19 cellular contexts compared by ENCODE assay signal in the genomic region with DNA sequence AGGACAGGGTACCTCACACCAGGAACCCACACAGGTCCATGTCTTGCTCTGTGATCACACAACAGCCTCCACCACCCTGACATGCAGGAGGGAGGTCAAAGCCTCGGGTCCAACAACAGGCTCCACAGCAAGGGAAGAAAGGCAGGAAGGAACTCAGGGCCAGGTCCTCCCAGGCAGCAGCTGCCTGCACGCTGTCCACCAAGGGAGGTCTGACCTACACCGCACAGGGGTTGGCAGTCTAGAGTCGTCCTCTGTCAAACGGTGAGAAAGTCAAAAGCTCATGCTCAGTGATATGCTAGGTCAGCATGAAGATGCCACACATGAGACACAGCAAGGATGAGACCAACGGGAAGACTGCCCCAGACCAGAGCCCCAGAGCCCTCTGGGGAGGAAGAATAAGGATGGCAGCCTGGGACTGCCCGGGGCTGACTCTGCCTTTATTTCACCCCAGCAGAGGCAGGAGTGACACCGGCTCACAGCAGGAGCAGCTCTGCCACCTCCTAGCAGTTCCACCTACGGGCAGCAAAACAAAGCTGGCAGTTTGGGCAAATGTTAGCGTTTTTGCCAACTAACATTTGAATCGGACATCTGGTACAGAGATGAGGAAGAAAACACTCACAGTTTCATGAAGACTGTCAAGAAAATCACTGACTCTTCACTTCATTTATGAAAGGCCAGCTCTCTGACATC. TPM values are rescaled to one million over a fixed set of nuclear protein-coding genes. Genes with fewer than 3 reads are reported as not detected.
DNase-seq lines count a peak whose midpoint lies in the region; ATAC-seq, FAIRE-seq and TF ChIP-seq lines count a peak whose summit lies in the region.
"Had no signal": no experiment of that assay in that cellular context is flagged by ENCODE, and none has a peak within 500 bp of the region (broad histone marks: within the 10 kb centered on the region; RNA-seq: fewer than 3 reads in every experiment).

No MANE protein-coding gene starts in this region.

- in situ Hi-C loops in Panc1 (cut with HindIII; ENCODE audit: low pct_unique_long_range_greater_than_20kb, low sequenced_read_pairs) = no loop called here

- no peak for ATAC-seq in left ventricle myocardium superior
- peak; percentile 57; the same call in 1 of the 2 replicates for ATAC-seq in Panc1

- no peak for TF ChIP-seq CTCF in right atrium auricular region (IDR thresholded peaks at IDR 0.05)
- no peak for TF ChIP-seq CTCF in Panc1 (IDR thresholded peaks at IDR 0.05)
- no peak for TF ChIP-seq CTCF in kidney (IDR thresholded peaks at IDR 0.05; ENCODE audit: borderline replicate concordance, extremely low read depth, insufficient read depth)
- TF ChIP-seq CTCF in thyroid gland (IDR thresholded peaks at IDR 0.05) = no peak
- no peak for TF ChIP-seq CTCF in uterus (IDR thresholded peaks at IDR 0.05)
- TF ChIP-seq CTCF in sigmoid colon (IDR thresholded peaks at IDR 0.05) = no peak

- no TSS peak for BruUV-seq in Panc1 (replicated peaks; lab: Mats Ljungman, UMichigan)

- H3K36me3 ChIP-seq in right atrium auricular region = peaks cover 30% of the 10 kb centered on the region
- H3K36me3 ChIP-seq in Panc1 (ENCODE audit: control insufficient read depth, insufficient read depth, low read length) = no peaks in the 10 kb centered on the region
- peaks cover 8 to 11% of the 10 kb centered on the region in 2 donors for H3K36me3 ChIP-seq in kidney (ENCODE audit: control insufficient read depth in 1 of 2, insufficient read depth in 2 of 2, low read length in 2 of 2)
- H3K36me3 ChIP-seq in thyroid gland = no peaks in the 10 kb centered on the region
- no peaks in the 10 kb centered on the region for H3K36me3 ChIP-seq in uterus
- H3K36me3 ChIP-seq in sigmoid colon = peaks cover 0 to 37% (median 19%) of the 10 kb centered on the region in 4 donors

- no peak overlapping the region for H3K9ac ChIP-seq in kidney (ENCODE audit: low read length in 2 of 2)

- H3K4me1 ChIP-seq in right atrium auricular region (no peaks in the 10 kb centered on the region), Panc1 (ENCODE audit: control insufficient read depth, insufficient read depth, low read length) (peaks cover 3% of the 10 kb centered on the region; the same call in 1 of the 2 replicates), kidney (ENCODE audit: control insufficient read depth in 1 of 2, insufficient read depth in 1 of 2, low read depth in 1 of 2, low read length in 2 of 2) (peaks cover 0 to 3% of the 10 kb centered on the region in 2 donors), thyroid gland (peaks cover 59 to 69% of the 10 kb centered on the region in 2 donors), uterus (no peaks in the 10 kb centered on the region), sigmoid colon (no peaks in the 10 kb centered on the region)

- DNase-seq in left ventricle myocardium superior (peak; percentile 9), right atrium auricular region (ENCODE audit: low spot score) (no peak), Panc1 (ENCODE audit: low read depth, low spot score) (no peak), kidney (peak; percentile 43), thyroid gland (no peak), uterus (no peak), HUDEP-2 (lab: John Stamatoyannopoulos, UW; ENCODE audit: unreplicated experiment in 76 of 76) (no peak), sigmoid colon (no peak)
- DNase-seq: DMS79, H7, Karpas-422, NCI-H1048, NCI-H1436 treated with DMSO at 0.1 percent for 48 hours, NCI-H2029, NCI-H345, NCI-H526, PC-9 had no signal

- H3K27me3 ChIP-seq in right atrium auricular region (no peaks in the 10 kb centered on the region), Panc1 (ENCODE audit: control insufficient read depth, insufficient read depth, low read length) (no peaks in the 10 kb centered on the region), thyroid gland (no peaks in the 10 kb centered on the region), uterus (no peaks in the 10 kb centered on the region), sigmoid colon (no peaks in the 10 kb centered on the region)
- H3K27me3 ChIP-seq: BLaER1 treated with 17β-estradiol and CSF1 and Interleukin-3, amounts not matched to agents 10 nM and 100 nM had no signal

- H3K4me3 ChIP-seq in right atrium auricular region (no peak overlapping the region), Panc1 (ENCODE audit: low read depth in 2 of 2, low read length in 2 of 2) (no peak overlapping the region), kidney (ENCODE audit: low read length in 2 of 2) (no peak overlapping the region), thyroid gland (replicated peaks in 1 of 3) (no peak overlapping the region), uterus (no peak overlapping the region), sigmoid colon (no peak overlapping the region)
- H3K4me3 ChIP-seq: BLaER1 treated with 17β-estradiol and CSF1 and Interleukin-3, amounts not matched to agents 10 nM and 100 nM; PC-9 had no signal

- POLR2A ChIA-PET in Panc1 (lab: Charles Lee) = no interaction called here

- no peak for FAIRE-seq in kidney (lab: Jason Lieb, UNC)
- FAIRE-seq: D721Med had no signal

- no peak overlapping the region for H3K27ac ChIP-seq in right atrium auricular region
- no peak overlapping the region for H3K27ac ChIP-seq in Panc1 (ENCODE audit: low read length)
- H3K27ac ChIP-seq in kidney (ENCODE audit: low read depth in 2 of 2, low read length in 2 of 2) = no peak overlapping the region
- H3K27ac ChIP-seq in thyroid gland = peak overlapping the region; percentile 89 to 92 (median 89)
- H3K27ac ChIP-seq in uterus = no peak overlapping the region
- no peak overlapping the region for H3K27ac ChIP-seq in sigmoid colon
- H3K27ac ChIP-seq: PC-9 had no signal

- intact Hi-C loops in left ventricle myocardium superior (cut with micrococcal nuclease) (no loop called here), Panc1 (cut with micrococcal nuclease; ENCODE audit: unreplicated experiment) (no loop called here), kidney (cut with DNase I) (no loop called here), thyroid gland (cut with DNase I) (no loop called here), uterus (cut with DNase I; ENCODE audit: low total_unique reads) (no loop called here), sigmoid colon (cut with DNase I) (no loop called here)

- CTCF ChIA-PET in Panc1 (lab: Charles Lee) = no interaction called here

- no peak for TF ChIP-seq POLR2A in thyroid gland (IDR thresholded peaks at IDR 0.05)
- no peak for TF ChIP-seq POLR2A in uterus (IDR thresholded peaks at IDR 0.05)
- TF ChIP-seq POLR2A in sigmoid colon (IDR thresholded peaks at IDR 0.05) = no peak

- H3K9me3 ChIP-seq in right atrium auricular region (no peaks in the 10 kb centered on the region), Panc1 (ENCODE audit: control insufficient read depth, insufficient read depth, low read depth, low read length) (no peaks in the 10 kb centered on the region), kidney (ENCODE audit: control insufficient read depth in 1 of 2, low read length in 2 of 2) (no peaks in the 10 kb centered on the region), thyroid gland (no peaks in the 10 kb centered on the region), uterus (no peaks in the 10 kb centered on the region), sigmoid colon (no peaks in the 10 kb centered on the region)

- TF ChIP-seq EP300 in sigmoid colon (IDR thresholded peaks at IDR 0.05) = no peak

- 81 to 88% methylated on average over 10 to 11 of the region's 11 CpGs for WGBS in thyroid gland, 2 donors
- WGBS in sigmoid colon, 2 donors = 88 to 90% methylated on average over 11 of the region's 11 CpGs

RNA-seq across cellular contexts. Expression of a gene that starts 8.5 kb away (rescaled TPM):
- total RNA-seq in left ventricle myocardium superior (5.9 TPM), right atrium auricular region (1 to 10 TPM; 5.8 to 9.4 TPM), Panc1 (2021; ENCODE audit: unreplicated experiment) (13.1 TPM), kidney (13.4 TPM), thyroid gland (10 to 100 TPM; 23.1 to 34.9 (median 29.9) TPM), uterus (10 to 100 TPM in 2 of 4 donors, 1 to 10 TPM in 2; 2.1 to 24.8 (median 11.5) TPM), sigmoid colon (1 to 10 TPM; 6.2 to 8.2 (median 8.0) TPM)
- 14.5 TPM for polyA plus RNA-seq in Panc1 (2012; ENCODE audit: insufficient read length)
- polyA plus RNA-seq in kidney (ENCODE audit: insufficient read depth, low read depth, low replicate concordance) (6.1 TPM), sigmoid colon (10 to 100 TPM in 1 of 3 donors, 1 to 10 TPM in 2; 6.0 to 15.1 (median 7.4) TPM)

RNA-seq across cellular contexts. Expression of a gene that starts 34.8 kb away (rescaled TPM):
- total RNA-seq in left ventricle myocardium superior (5.5 TPM), right atrium auricular region (10 to 100 TPM in 1 of 2 donors, 1 to 10 TPM in 1; 5.7 to 10.1 TPM), Panc1 (2021; ENCODE audit: unreplicated experiment) (42.7 TPM), kidney (84.9 TPM), thyroid gland (10 to 100 TPM; 53.7 to 84.0 (median 66.1) TPM), uterus (10 to 100 TPM in 3 of 4 donors, 1 to 10 TPM in 1; 9.2 to 30.5 (median 20.9) TPM), sigmoid colon (10 to 100 TPM; 14.6 to 22.1 (median 20.1) TPM)
- 61.1 TPM for polyA plus RNA-seq in Panc1 (2012; ENCODE audit: insufficient read length)
- polyA plus RNA-seq in kidney (ENCODE audit: insufficient read depth, low read depth, low replicate concordance) (20.6 TPM), sigmoid colon (10 to 100 TPM in 1 of 3 donors, 1 to 10 TPM in 2; 1.8 to 25.2 (median 6.6) TPM)

RNA-seq across cellular contexts. Expression of a gene that starts 39.7 kb away (rescaled TPM):
- total RNA-seq in left ventricle myocardium superior (9.9 TPM), right atrium auricular region (1 to 10 TPM; 4.8 to 9.2 TPM), Panc1 (2021; ENCODE audit: unreplicated experiment) (26.1 TPM), kidney (37.7 TPM), thyroid gland (10 to 100 TPM; 14.1 to 87.4 (median 54.2) TPM), uterus (10 to 100 TPM; 17.4 to 56.5 (median 26.6) TPM), sigmoid colon (10 to 100 TPM; 19.6 to 44.3 (median 31.4) TPM)
- polyA plus RNA-seq in Panc1 (2012; ENCODE audit: insufficient read length) = 13.1 TPM
- polyA plus RNA-seq in kidney (ENCODE audit: insufficient read depth, low read depth, low replicate concordance) (5.3 TPM), sigmoid colon (10 to 100 TPM in 1 of 3 donors, 1 to 10 TPM in 2; 3.6 to 22.4 (median 9.0) TPM)

RNA-seq across cellular contexts. Expression of a gene that starts 44.4 kb away (rescaled TPM):
- total RNA-seq in left ventricle myocardium superior (13.2 TPM), right atrium auricular region (10 to 100 TPM; 12.5 to 21.5 TPM), Panc1 (2021; ENCODE audit: unreplicated experiment) (41.5 TPM), kidney (40.7 TPM), thyroid gland (10 to 100 TPM; 24.3 to 45.5 (median 36.0) TPM), uterus (10 to 100 TPM in 3 of 4 donors, 1 to 10 TPM in 1; 3.5 to 41.9 (median 22.1) TPM), sigmoid colon (10 to 100 TPM in 3 of 4 donors, 1 to 10 TPM in 1; 9.5 to 48.1 (median 15.4) TPM)
- polyA plus RNA-seq in Panc1 (2012; ENCODE audit: insufficient read length) = 29.0 TPM
- polyA plus RNA-seq in kidney (ENCODE audit: insufficient read depth, low read depth, low replicate concordance) (3.2 TPM), sigmoid colon (10 to 100 TPM in 1 of 3 donors, 1 to 10 TPM in 2; 1.2 to 38.4 (median 3.5) TPM)

Comparison
In these comparisons a context has a peak if more than half of its experiments do, and no peak if none do; other contexts are left out.
1. DNase-seq: peak in left ventricle myocardium superior (single experiment) and kidney (single experiment); none in right atrium auricular region (single experiment), Panc1 (single experiment), thyroid gland (0 of 2), uterus (0 of 2), HUDEP-2 (0 of 76) and sigmoid colon (single experiment).
2. H3K27ac ChIP-seq: peak in thyroid gland (3 of 3); none in right atrium auricular region (0 of 2), Panc1 (single experiment), kidney (0 of 2), uterus (0 of 2) and sigmoid colon (0 of 4).